In the genomic region with DNA sequence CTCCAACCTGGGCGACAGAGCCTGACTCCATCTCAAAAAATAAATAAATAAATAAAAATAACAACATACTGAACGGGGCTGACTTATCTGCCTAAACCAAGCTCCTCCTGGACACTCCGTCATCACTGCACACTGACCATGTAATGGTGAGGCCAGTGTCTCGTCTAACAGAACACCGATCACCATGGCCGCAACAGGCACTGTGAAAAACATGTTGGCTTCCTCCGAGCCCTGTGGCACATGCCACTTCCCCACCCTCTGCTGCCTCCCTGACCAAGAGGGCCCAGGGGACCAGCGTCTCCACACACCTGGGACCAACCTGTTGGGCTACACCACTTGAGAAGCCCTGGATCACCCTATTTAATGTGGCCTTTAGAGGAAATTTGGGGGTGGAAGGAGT, we compare ENCODE assay signal across 1 cellular context.
TF ChIP-seq lines count a peak whose summit lies in the region.

No MANE protein-coding gene starts in this region.

TF ChIP-seq in WTC11, 78 proteins besides CTCF, POLR2A, EP300 and RAD21 (continued from another document):
- TF ChIP-seq, protein P1, sequence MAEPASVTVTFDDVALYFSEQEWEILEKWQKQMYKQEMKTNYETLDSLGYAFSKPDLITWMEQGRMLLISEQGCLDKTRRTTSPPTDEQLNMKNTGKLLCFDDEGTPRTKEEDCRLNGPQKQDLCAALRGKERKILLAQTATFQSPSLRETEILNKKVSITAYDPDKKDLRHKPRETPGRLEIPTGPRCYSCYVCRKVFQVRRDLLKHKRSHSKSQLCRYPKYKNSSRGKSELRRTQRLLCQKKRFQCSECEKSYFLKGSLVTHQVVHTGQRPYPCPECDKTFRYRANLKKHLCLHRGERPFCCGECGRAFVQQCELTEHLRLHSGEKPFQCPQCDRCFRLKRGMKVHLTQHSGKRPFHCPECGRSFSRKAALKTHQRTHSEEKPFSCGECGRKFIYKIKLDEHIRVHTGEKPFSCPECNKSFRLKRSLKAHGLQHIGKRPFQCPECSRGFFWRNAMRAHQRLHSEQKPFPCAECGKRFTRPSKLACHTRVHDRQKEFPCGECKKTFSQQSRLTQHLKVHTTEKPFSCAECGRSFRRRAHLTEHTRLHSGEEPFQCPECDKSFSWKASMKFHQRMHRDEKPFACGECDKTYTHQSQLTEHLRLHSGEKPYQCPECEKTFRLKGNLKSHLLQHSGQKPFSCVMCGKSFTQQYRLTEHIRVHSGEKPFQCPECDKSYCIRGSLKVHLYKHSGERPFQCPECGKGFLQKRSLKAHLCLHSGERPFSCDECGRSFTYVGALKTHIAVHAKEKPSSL (CRISPR knock-in tag; conservative IDR thresholded peaks at IDR 0.05) = no peak
- no peak for TF ChIP-seq CREB1 (CRISPR knock-in tag; IDR thresholded peaks at IDR 0.05)
- no peak for TF ChIP-seq NR2C2 (CRISPR knock-in tag; IDR thresholded peaks at IDR 0.05)
- TF ChIP-seq, protein P2, sequence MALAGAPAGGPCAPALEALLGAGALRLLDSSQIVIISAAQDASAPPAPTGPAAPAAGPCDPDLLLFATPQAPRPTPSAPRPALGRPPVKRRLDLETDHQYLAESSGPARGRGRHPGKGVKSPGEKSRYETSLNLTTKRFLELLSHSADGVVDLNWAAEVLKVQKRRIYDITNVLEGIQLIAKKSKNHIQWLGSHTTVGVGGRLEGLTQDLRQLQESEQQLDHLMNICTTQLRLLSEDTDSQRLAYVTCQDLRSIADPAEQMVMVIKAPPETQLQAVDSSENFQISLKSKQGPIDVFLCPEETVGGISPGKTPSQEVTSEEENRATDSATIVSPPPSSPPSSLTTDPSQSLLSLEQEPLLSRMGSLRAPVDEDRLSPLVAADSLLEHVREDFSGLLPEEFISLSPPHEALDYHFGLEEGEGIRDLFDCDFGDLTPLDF (CRISPR knock-in tag; IDR thresholded peaks at IDR 0.05) = no peak
- TF ChIP-seq ZNF138 (CRISPR knock-in tag; conservative IDR thresholded peaks at IDR 0.05) = no peak
- no peak for TF ChIP-seq TEAD1 (CRISPR knock-in tag; IDR thresholded peaks at IDR 0.05)
- TF ChIP-seq SMAD4 (CRISPR knock-in tag; IDR thresholded peaks at IDR 0.05) = no peak
- TF ChIP-seq TCF7 (CRISPR knock-in tag; IDR thresholded peaks at IDR 0.05; ENCODE audit: low read depth) = no peak
- TF ChIP-seq ERG (CRISPR knock-in tag; IDR thresholded peaks at IDR 0.05) = no peak
- no peak for TF ChIP-seq E2F5 (CRISPR knock-in tag; IDR thresholded peaks at IDR 0.05)
- no peak for TF ChIP-seq SP1 (CRISPR knock-in tag; conservative IDR thresholded peaks at IDR 0.05)
- no peak for TF ChIP-seq ZNF396 (CRISPR knock-in tag; IDR thresholded peaks at IDR 0.05; ENCODE audit: borderline replicate concordance)
- no peak for TF ChIP-seq ESRRA (CRISPR knock-in tag; IDR thresholded peaks at IDR 0.05; ENCODE audit: borderline replicate concordance)
- no peak for TF ChIP-seq NFE2L1 (CRISPR knock-in tag; IDR thresholded peaks at IDR 0.05)
- no peak for TF ChIP-seq CDX4 (CRISPR knock-in tag; IDR thresholded peaks at IDR 0.05; ENCODE audit: borderline replicate concordance)
- TF ChIP-seq, protein P3, sequence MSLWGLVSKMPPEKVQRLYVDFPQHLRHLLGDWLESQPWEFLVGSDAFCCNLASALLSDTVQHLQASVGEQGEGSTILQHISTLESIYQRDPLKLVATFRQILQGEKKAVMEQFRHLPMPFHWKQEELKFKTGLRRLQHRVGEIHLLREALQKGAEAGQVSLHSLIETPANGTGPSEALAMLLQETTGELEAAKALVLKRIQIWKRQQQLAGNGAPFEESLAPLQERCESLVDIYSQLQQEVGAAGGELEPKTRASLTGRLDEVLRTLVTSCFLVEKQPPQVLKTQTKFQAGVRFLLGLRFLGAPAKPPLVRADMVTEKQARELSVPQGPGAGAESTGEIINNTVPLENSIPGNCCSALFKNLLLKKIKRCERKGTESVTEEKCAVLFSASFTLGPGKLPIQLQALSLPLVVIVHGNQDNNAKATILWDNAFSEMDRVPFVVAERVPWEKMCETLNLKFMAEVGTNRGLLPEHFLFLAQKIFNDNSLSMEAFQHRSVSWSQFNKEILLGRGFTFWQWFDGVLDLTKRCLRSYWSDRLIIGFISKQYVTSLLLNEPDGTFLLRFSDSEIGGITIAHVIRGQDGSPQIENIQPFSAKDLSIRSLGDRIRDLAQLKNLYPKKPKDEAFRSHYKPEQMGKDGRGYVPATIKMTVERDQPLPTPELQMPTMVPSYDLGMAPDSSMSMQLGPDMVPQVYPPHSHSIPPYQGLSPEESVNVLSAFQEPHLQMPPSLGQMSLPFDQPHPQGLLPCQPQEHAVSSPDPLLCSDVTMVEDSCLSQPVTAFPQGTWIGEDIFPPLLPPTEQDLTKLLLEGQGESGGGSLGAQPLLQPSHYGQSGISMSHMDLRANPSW (CRISPR knock-in tag; conservative IDR thresholded peaks at IDR 0.05; ENCODE audit: low read depth) = no peak
- TF ChIP-seq ZNF263 (CRISPR knock-in tag; IDR thresholded peaks at IDR 0.05; ENCODE audit: low read depth) = no peak
TF ChIP-seq in WTC11: peak in this region for 0.
